In genomic region chr17:51684214-51684613, GRCh38 we compare ENCODE assay signal across 32 cellular contexts.
"Had no signal": no experiment of that assay in that cellular context is flagged by ENCODE, and none has a peak within 500 bp of the region (broad histone marks: within the 10 kb centered on the region; RNA-seq: fewer than 3 reads in every experiment).

No MANE protein-coding gene starts in this region.

- H3K9ac ChIP-seq: SK-N-SH had no signal

- H2AFZ ChIP-seq: PC-9 had no signal

- ATAC-seq: Panc1 had no signal

- H3K36me3 ChIP-seq: SJSA1 had no signal

- H3K4me1 ChIP-seq: SJSA1 had no signal

- H3K27ac ChIP-seq: PC-9, RWPE1, SJSA1 had no signal

- H3K4me3 ChIP-seq: PC-9, SJSA1 had no signal

- H3K4me2 ChIP-seq: PC-9, SK-N-SH had no signal

- DNase-seq: Karpas-422, MM.1S, MV-4-11, NCI-H1048, NCI-H1092 treated with DMSO at 0.1 percent for 48 hours, NCI-H1105 treated with DMSO at 0.1 percent for 48 hours, NCI-H1417, NCI-H1436, NCI-H146, NCI-H1694, NCI-H187, NCI-H1930, NCI-H2029 treated with DMSO at 0.1 percent for 48 hours, NCI-H2081 treated with DMSO at 0.1 percent for 48 hours, NCI-H2107, NCI-H2171, NCI-H226, NCI-H446 treated with DMSO at 0.1 percent for 48 hours, NCI-H510A, NCI-H526, NCI-H69, NCI-H748 treated with DMSO at 0.1 percent for 48 hours, PC-9, Right ventricle myocardium superior, SHP77 treated with DMSO at 0.1 percent for 48 hours, SK-N-SH, SW 1271, T-helper 1 cell had no signal

- H3K9me3 ChIP-seq: SK-N-SH had no signal

- FAIRE-seq: RCC 7860 had no signal
